8 cellular contexts compared by ENCODE assay signal in genomic region chr12:153080-153746, GRCh38.
DNase-seq lines count a peak whose midpoint lies in the region; ATAC-seq and TF ChIP-seq lines count a peak whose summit lies in the region.

No MANE protein-coding gene starts in this region.

- no peaks in the 10 kb centered on the region for H3K36me3 Mint-ChIP-seq in osteocyte (ENCODE audit: unreplicated experiment)

- H3K27ac Mint-ChIP-seq in osteocyte (ENCODE audit: unreplicated experiment) = no peak overlapping the region

- no peak overlapping the region for H3K4me3 Mint-ChIP-seq in osteocyte (ENCODE audit: unreplicated experiment)

- no peaks in the 10 kb centered on the region for H3K4me1 Mint-ChIP-seq in osteocyte (ENCODE audit: unreplicated experiment)

- peaks cover 2% of the 10 kb centered on the region; the same call in 1 of the 2 replicates for H3K27me3 ChIP-seq in GM06990 (replicated peaks; ENCODE audit: control insufficient read depth, insufficient read depth, low read length)

- TF ChIP-seq CTCF in GM06990 (IDR thresholded peaks at IDR 0.05; ENCODE audit: insufficient read depth, low read length, poor library complexity, severe bottlenecking) (peak; percentile 96), fibroblast of the aortic adventitia (IDR thresholded peaks at IDR 0.05; ENCODE audit: insufficient read depth, low read length) (peak; percentile 62), osteocyte (IDR thresholded peaks at IDR 0.05) (peak; percentile 59)

- no peak overlapping the region for H3K4me3 ChIP-seq in GM06990 (replicated peaks; ENCODE audit: low read depth, low read length)
- H3K4me3 ChIP-seq in fibroblast of the aortic adventitia (ENCODE audit: low read depth, low read length) = no peak overlapping the region

- H3K27me3 Mint-ChIP-seq in osteocyte (ENCODE audit: unreplicated experiment) = peaks cover 48% of the 10 kb centered on the region

- H3K36me3 ChIP-seq in GM06990 (ENCODE audit: control insufficient read depth, insufficient read depth, low read length) = no peaks in the 10 kb centered on the region

- H3K9me3 Mint-ChIP-seq in osteocyte (ENCODE audit: unreplicated experiment) = no peaks in the 10 kb centered on the region

- DNase-seq in GM06990 (ENCODE audit: extremely low read depth, insufficient read length) (peak; percentile 59), HT-29 (ENCODE audit: low spot score) (peak; percentile 72), NOMO-1 treated with dmso at 0.1 percent for 144 hours (lab: John Stamatoyannopoulos, UW; ENCODE audit: unreplicated experiment) (peak; percentile 59), activated T-cell treated with anti-CD3 and anti-CD28 coated beads for 1 hour (ENCODE audit: low read depth) (peak; percentile 12), fibroblast of the aortic adventitia (ENCODE audit: low read depth) (peak; percentile 9), osteocyte (ENCODE audit: extremely low spot score, unreplicated experiment) (no peak)

- ATAC-seq in HG02623 (IDR thresholded peaks at IDR 0.05; ENCODE audit: unreplicated experiment) = no peak
- no peak for ATAC-seq in GM18520 (IDR thresholded peaks at IDR 0.05; ENCODE audit: unreplicated experiment)
